ENCODE assay signal across 9 cellular contexts in the genomic region with DNA sequence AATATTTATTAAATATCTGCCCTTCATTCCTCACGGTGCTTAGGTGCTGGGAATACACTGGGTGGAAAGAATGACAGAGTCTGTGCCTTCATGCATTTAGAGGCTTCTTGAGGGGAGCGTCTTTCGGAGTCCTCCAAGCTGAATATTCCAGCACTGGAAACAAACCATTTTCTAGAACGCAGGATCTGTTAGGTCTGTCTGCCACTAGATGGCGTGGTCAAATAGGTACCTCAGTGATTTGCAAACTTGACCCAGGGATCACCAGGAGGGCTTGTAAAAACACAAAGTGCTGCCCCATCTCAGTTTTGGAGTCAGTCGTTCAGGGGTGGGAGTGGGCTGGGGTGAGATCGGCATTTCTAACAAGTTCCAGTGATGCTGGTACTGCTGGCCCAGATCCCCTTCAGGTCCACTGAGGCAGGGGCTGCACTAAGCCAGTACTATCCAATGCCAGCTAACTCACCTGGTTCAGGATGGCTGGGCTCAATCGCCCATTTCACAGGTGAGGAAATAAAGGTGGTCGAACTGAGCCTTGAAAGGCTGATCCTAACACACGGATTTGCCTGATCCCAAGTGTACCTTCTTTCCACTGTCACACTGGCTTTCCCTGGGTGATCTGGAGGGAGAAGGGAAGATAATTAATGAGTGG. TPM values are rescaled to one million over a fixed set of nuclear protein-coding genes. Genes with fewer than 3 reads are reported as not detected.
DNase-seq lines count a peak whose midpoint lies in the region; ATAC-seq, FAIRE-seq and TF ChIP-seq lines count a peak whose summit lies in the region.
"Had no signal": no experiment of that assay in that cellular context is flagged by ENCODE, and none has a peak within 500 bp of the region (broad histone marks: within the 10 kb centered on the region; RNA-seq: fewer than 3 reads in every experiment).

No MANE protein-coding gene starts in this region.

- peak; percentile 58 to 88; a peak in 3 of 6 replicates for ATAC-seq in A549
- ATAC-seq in HG03108 (IDR thresholded peaks at IDR 0.05; ENCODE audit: unreplicated experiment) = no peak
- ATAC-seq in HG02852 (IDR thresholded peaks at IDR 0.05; ENCODE audit: unreplicated experiment) = no peak
- ATAC-seq in GM19035 (IDR thresholded peaks at IDR 0.05; ENCODE audit: unreplicated experiment) = no peak

- H3K27me3 Mint-ChIP-seq in mesothelial cell of epicardium (ENCODE audit: low read depth) = no peaks in the 10 kb centered on the region

- TF ChIP-seq EP300 in A549 (IDR thresholded peaks at IDR 0.05) = no peak

- POLR2A ChIA-PET in A549 (lab: Yijun Ruan, JAX) = no interaction called here
- POLR2A ChIA-PET in GM10248 (lab: Yijun Ruan, JAX) = no interaction called here

- no peaks in the 10 kb centered on the region for H3K36me3 Mint-ChIP-seq in mesothelial cell of epicardium

- no peak overlapping the region for H3K4me3 Mint-ChIP-seq in mesothelial cell of epicardium

- H3K9me3 ChIP-seq in A549 = no peaks in the 10 kb centered on the region

- peak overlapping the region; percentile 15; the same call in 2 of the 3 replicates for H3K4me2 ChIP-seq in A549

- no peak overlapping the region for H3K4me3 ChIP-seq in A549

- 33% methylated on average over 10 of the region's 10 CpGs for WGBS in A549 (ENCODE audit: missing lambda C conversion rate)

- no peak for TF ChIP-seq POLR2A in A549 (IDR thresholded peaks at IDR 0.05; ENCODE audit: low read length)

- no peak overlapping the region for H3K27ac Mint-ChIP-seq in mesothelial cell of epicardium

- peak; percentile 13 for FAIRE-seq in A549 (lab: Jason Lieb, UNC)

- DNase-seq in A549 (ENCODE audit: low read depth in 1 of 2, low spot score in 1 of 2) (peak; percentile 56 to 73), GM10248 (ENCODE audit: extremely low spot score) (peak; percentile 34), NCI-H69 (lab: John Stamatoyannopoulos, UW) (peak; percentile 41), mesothelial cell of epicardium (ENCODE audit: low spot score in 2 of 2, unreplicated experiment in 2 of 2) (no peak)

- H3K27ac ChIP-seq in A549 (peak overlapping the region in 1 of 2 experiments; percentile 68; a peak in 3 of 6 replicates), cingulate gyrus (ENCODE audit: low read depth, low read length) (peak overlapping the region; percentile 62)
- H3K27ac ChIP-seq: epithelial cell of prostate had no signal

- TF ChIP-seq CTCF in A549 (IDR thresholded peaks at IDR 0.05) (peak; percentile 85), GM10248 (IDR thresholded peaks at IDR 0.05; ENCODE audit: control extremely low read depth, extremely low read depth, low read depth, missing control alignments) (peak; percentile 57), mesothelial cell of epicardium (IDR thresholded peaks at IDR 0.05; ENCODE audit: unreplicated experiment) (peak; percentile 62)

- TF ChIP-seq RAD21 in A549 (conservative IDR thresholded peaks at IDR 0.05 in 1 of 2, IDR thresholded peaks at IDR 0.05 in 1 of 2) = peak; percentile 58 to 60

- H3K9me3 Mint-ChIP-seq in mesothelial cell of epicardium = peaks cover 14% of the 10 kb centered on the region

- peaks cover 24% of the 10 kb centered on the region for H3K4me1 ChIP-seq in A549

- no peaks in the 10 kb centered on the region for H3K4me1 Mint-ChIP-seq in mesothelial cell of epicardium

- CTCF ChIA-PET in A549 (lab: Yijun Ruan, JAX) = interaction anchor here (0.6 to 3.2 kb wide), 28 partner anchors 9 to 367 kb away, joined by 3 to 26 read pairs (median 4); partner anchors contain the start of gene CEMIP
- CTCF ChIA-PET in GM10248 (lab: Yijun Ruan, JAX) = interaction anchor here (0.9 to 2.4 kb wide), 4 partner anchors 8 to 847 kb away, joined by 3 to 7 read pairs (median 4); no protein-coding TSS in a partner anchor

TF ChIP-seq in A549, 52 proteins besides CTCF, POLR2A, EP300 and RAD21:
- TF ChIP-seq ZNF302 (CRISPR knock-in tag; IDR thresholded peaks at IDR 0.05) = no peak
- TF ChIP-seq SMC3 (IDR thresholded peaks at IDR 0.05) = peak; percentile 47; the same call in 1 of the 3 replicates

RNA-seq across cellular contexts. Expression of gene ARNT2, which starts 14.8 kb away (rescaled TPM):
- polyA plus RNA-seq in A549 (2011; rRNA removed) (17.0 and 25.3 TPM in 2 replicates), A549 (2017; fragmentation: RNase III; extraction: RNeasy Plus Mini Kit Qiagen cat#74134 plus additional on column Dnase treatment) (8.9 to 10.1 TPM (median 9.8 TPM) in 3 replicates)
- polyA plus RNA-seq in A549 (2012; cell fraction: cytosol; rRNA removed) = 8.3 and 10.9 TPM in 2 replicates
- 9.9 and 14.0 TPM in 2 replicates for polyA plus RNA-seq in A549 (2012; cell fraction: nucleus; rRNA removed)
- polyA minus RNA-seq in A549 (2011; rRNA and poly(A)+ RNA removed) = 30.1 and 36.5 TPM in 2 replicates
- total RNA-seq in mesothelial cell of epicardium = 20.2 to 21.4 TPM (median 20.2 TPM) in 3 replicates

Comparison
In these comparisons a context has a peak if more than half of its experiments do, and no peak if none do; other contexts are left out.
1. ATAC-seq: peak in A549 (2 of 2); none in HG03108 (single experiment), HG02852 (single experiment) and GM19035 (single experiment).
2. DNase-seq: peak in A549 (2 of 2), GM10248 (single experiment) and NCI-H69 (single experiment); none in mesothelial cell of epicardium (0 of 2).
3. Peak in every context shown above with its lines, with median percentiles within 50 percentile points of each other: CTCF ChIP-seq.